ENCODE assay signal across 10 cellular contexts in genomic region chr9:90773593-90773992, GRCh38. TPM values are rescaled to one million over a fixed set of nuclear protein-coding genes. Genes with fewer than 3 reads are reported as not detected.
DNase-seq lines count a peak whose midpoint lies in the region; ATAC-seq and TF ChIP-seq lines count a peak whose summit lies in the region.
"Had no signal": no experiment of that assay in that cellular context is flagged by ENCODE, and none has a peak within 500 bp of the region (broad histone marks: within the 10 kb centered on the region; RNA-seq: fewer than 3 reads in every experiment).

No MANE protein-coding gene starts in this region.

- intact Hi-C loops in activated B cell treated with CpG ODN at 0.5 μM for 24 hours (cut with micrococcal nuclease) (loop anchor here (1.0 to 5.0 kb wide), 2 partner anchors 547 to 631 kb away; no protein-coding TSS in a partner anchor), mucosa of descending colon (cut with DNase I, micrococcal nuclease) (loop anchor here in 1 of 2 donors (10.0 kb wide), 1 partner anchor 101 kb away; no protein-coding TSS in a partner anchor)

- H3K9me3 ChIP-seq in DOHH2 (ENCODE audit: control insufficient read depth, insufficient read depth, low read length): peaks cover 14% of the 10 kb centered on the region
- H3K9me3 ChIP-seq in mucosa of descending colon: no peaks in the 10 kb centered on the region
- H3K9me3 ChIP-seq in suprapubic skin: no peaks in the 10 kb centered on the region

- H3K4me1 Mint-ChIP-seq in activated B cell treated with CpG ODN at 0.5 μM for 24 hours: peaks cover 66% of the 10 kb centered on the region
- no peaks in the 10 kb centered on the region for H3K4me1 Mint-ChIP-seq in activated naive CD8-positive, alpha-beta T cell treated with anti-CD3 and anti-CD28 coated beads for 36 hours
- H3K4me1 Mint-ChIP-seq: activated naive CD4-positive, alpha-beta T cell treated with anti-CD3 and anti-CD28 coated beads, Interleukin-2, amount 50 U/mL, for 24 hours had no signal

- H3K4me1 ChIP-seq in DOHH2 (ENCODE audit: control insufficient read depth, low read length) (peaks cover 44% of the 10 kb centered on the region), mucosa of descending colon (ENCODE audit: low read depth) (no peaks in the 10 kb centered on the region), suprapubic skin (no peaks in the 10 kb centered on the region)

- CTCF ChIA-PET in activated B cell treated with CpG ODN at 0.5 μM for 24 hours (lab: Charles Lee): interaction anchor here (1.1 to 2.2 kb wide), 7 partner anchors 16 to 97 kb away, joined by 3 to 9 read pairs (median 6); no protein-coding TSS in a partner anchor

- H3K36me3 ChIP-seq in DOHH2 (ENCODE audit: control insufficient read depth, low read length) (no peaks in the 10 kb centered on the region), mucosa of descending colon (ENCODE audit: low read depth) (no peaks in the 10 kb centered on the region), suprapubic skin (no peaks in the 10 kb centered on the region)

- H3K36me3 Mint-ChIP-seq in activated B cell treated with CpG ODN at 0.5 μM for 24 hours (ENCODE audit: low read depth): no peaks in the 10 kb centered on the region
- H3K36me3 Mint-ChIP-seq in activated naive CD8-positive, alpha-beta T cell treated with anti-CD3 and anti-CD28 coated beads for 36 hours: no peaks in the 10 kb centered on the region
- H3K36me3 Mint-ChIP-seq: activated naive CD4-positive, alpha-beta T cell treated with anti-CD3 and anti-CD28 coated beads, Interleukin-2, amount 50 U/mL, for 24 hours had no signal

- H3K79me2 ChIP-seq in DOHH2 (ENCODE audit: control insufficient read depth, low read length): no peaks in the 10 kb centered on the region

- TF ChIP-seq CTCF in DOHH2 (IDR thresholded peaks at IDR 0.05; ENCODE audit: low read depth, low read length, poor library complexity, severe bottlenecking) (peak; percentile 68), activated B cell treated with CpG ODN at 0.5 μM for 24 hours (IDR thresholded peaks at IDR 0.05) (no peak), mucosa of descending colon (IDR thresholded peaks at IDR 0.05) (peak; percentile 10), suprapubic skin (IDR thresholded peaks at IDR 0.05) (peak in 1 of 2 donors; percentile 10)

- peak overlapping the region; percentile 65 for H3K27ac Mint-ChIP-seq in activated B cell treated with CpG ODN at 0.5 μM for 24 hours
- no peak overlapping the region for H3K27ac Mint-ChIP-seq in activated naive CD8-positive, alpha-beta T cell treated with anti-CD3 and anti-CD28 coated beads for 36 hours
- H3K27ac Mint-ChIP-seq: activated naive CD4-positive, alpha-beta T cell treated with anti-CD3 and anti-CD28 coated beads, Interleukin-2, amount 50 U/mL, for 24 hours had no signal

- H3K4me3 ChIP-seq in DOHH2 (ENCODE audit: low read length) (peak overlapping the region; percentile 47), mucosa of descending colon (no peak overlapping the region), suprapubic skin (no peak overlapping the region)

- no peaks in the 10 kb centered on the region for H3K27me3 Mint-ChIP-seq in activated B cell treated with CpG ODN at 0.5 μM for 24 hours
- H3K27me3 Mint-ChIP-seq in activated naive CD8-positive, alpha-beta T cell treated with anti-CD3 and anti-CD28 coated beads for 36 hours: peaks cover 4% of the 10 kb centered on the region

- H3K9me3 Mint-ChIP-seq in activated B cell treated with CpG ODN at 0.5 μM for 24 hours: no peaks in the 10 kb centered on the region
- no peaks in the 10 kb centered on the region for H3K9me3 Mint-ChIP-seq in activated naive CD8-positive, alpha-beta T cell treated with anti-CD3 and anti-CD28 coated beads for 36 hours
- H3K9me3 Mint-ChIP-seq: activated naive CD4-positive, alpha-beta T cell treated with anti-CD3 and anti-CD28 coated beads, Interleukin-2, amount 50 U/mL, for 24 hours had no signal

- WGBS in suprapubic skin: 90% methylated on average over 1 of the region's 1 CpG

- H3K27me3 ChIP-seq in DOHH2 (ENCODE audit: control insufficient read depth, low read length): no peaks in the 10 kb centered on the region
- peaks cover 10% of the 10 kb centered on the region for H3K27me3 ChIP-seq in suprapubic skin

- peaks cover 7% of the 10 kb centered on the region; the same call in 1 of the 2 replicates for H3F3A ChIP-seq in DOHH2 (ENCODE audit: control insufficient read depth, insufficient read depth)

- H3K4me3 Mint-ChIP-seq in activated B cell treated with CpG ODN at 0.5 μM for 24 hours: peak overlapping the region; percentile 28
- H3K4me3 Mint-ChIP-seq in activated naive CD8-positive, alpha-beta T cell treated with anti-CD3 and anti-CD28 coated beads for 36 hours: no peak overlapping the region
- H3K4me3 Mint-ChIP-seq: activated naive CD4-positive, alpha-beta T cell treated with anti-CD3 and anti-CD28 coated beads, Interleukin-2, amount 50 U/mL, for 24 hours had no signal

- peak overlapping the region; percentile 43 for H3K4me2 ChIP-seq in DOHH2 (ENCODE audit: low read length)

- H4K20me1 ChIP-seq in DOHH2 (ENCODE audit: control insufficient read depth, insufficient read depth, low read depth, low read length): no peaks in the 10 kb centered on the region

- peak; percentile 45 for DNase-seq in HPDE6-E6E7 (ENCODE audit: extremely low spot score)
- DNase-seq in activated B cell treated with CpG ODN at 0.5 μM for 24 hours: no peak
- DNase-seq in mucosa of descending colon: peak in 1 of 3 donors; percentile 39
- DNase-seq in activated naive CD8-positive, alpha-beta T cell treated with anti-CD3 and anti-CD28 coated beads for 36 hours: no peak
- no peak for DNase-seq in suprapubic skin (ENCODE audit: low spot score in 2 of 2)

- peak overlapping the region; percentile 38 for H3K27ac ChIP-seq in DOHH2 (ENCODE audit: low read depth, low read length)
- H3K27ac ChIP-seq in suprapubic skin: no peak overlapping the region

- POLR2A ChIA-PET in activated B cell treated with CpG ODN at 0.5 μM for 24 hours (lab: Charles Lee): interaction anchor here (0.7 to 3.0 kb wide), 9 partner anchors 10 to 87 kb away, joined by 3 to 17 read pairs (median 8); partner anchors contain the start of gene SYK

- no peak for TF ChIP-seq EP300 in suprapubic skin (IDR thresholded peaks at IDR 0.05)

- ATAC-seq in activated B cell treated with CpG ODN at 0.5 μM for 24 hours (ENCODE audit: low read depth): peak; percentile 16
- ATAC-seq in mucosa of descending colon: peak; percentile 70
- no peak for ATAC-seq in GM21529 (IDR thresholded peaks at IDR 0.05; ENCODE audit: unreplicated experiment)
- ATAC-seq in HG03139 (IDR thresholded peaks at IDR 0.05; ENCODE audit: unreplicated experiment): no peak

- H3K9me2 ChIP-seq in DOHH2 (replicated peaks; ENCODE audit: control insufficient read depth, low read length): no peaks in the 10 kb centered on the region

- TF ChIP-seq POLR2A in suprapubic skin (IDR thresholded peaks at IDR 0.05): no peak

RNA-seq across cellular contexts. Expression of gene SYK, which starts 28.0 kb away (rescaled TPM):
- total RNA-seq in activated B cell treated with CpG ODN at 0.5 μM for 24 hours: 222 and 237 TPM in 2 replicates
- 10 to 100 TPM; 29.0 to 59.5 (median 43.4) TPM for total RNA-seq in mucosa of descending colon
- total RNA-seq in activated naive CD8-positive, alpha-beta T cell treated with anti-CD3 and anti-CD28 coated beads for 36 hours: under 1 TPM; 0.37 to 0.48 TPM
- 10 to 100 TPM; 22.0 to 31.6 (median 25.0) TPM for total RNA-seq in suprapubic skin
- total RNA-seq: RPMI7951 had no signal

Comparison
In these comparisons a context has a peak if more than half of its experiments do, and no peak if none do; other contexts are left out.
1. ATAC-seq: peak in activated B cell treated with CpG ODN at 0.5 μM for 24 hours (single experiment) and mucosa of descending colon (single experiment); none in GM21529 (single experiment) and HG03139 (single experiment).
2. RNA of gene SYK, which starts 28.0 kb away (total RNA-seq): 222 to 237 TPM in activated B cell treated with CpG ODN at 0.5 μM for 24 hours, 29.0 to 59.5 TPM in mucosa of descending colon and 22.0 to 31.6 TPM in suprapubic skin; 0.37 to 0.48 TPM in activated naive CD8-positive, alpha-beta T cell treated with anti-CD3 and anti-CD28 coated beads for 36 hours; every median in the first group is over 10 times any median in the second.